12 cellular contexts compared by ENCODE assay signal in genomic region chr15:41790169-41790568, GRCh38. TPM values are rescaled to one million over a fixed set of nuclear protein-coding genes. Genes with fewer than 3 reads are reported as not detected.
A peak's percentile ranks its signal among the peaks of the same experiment; 100 is the strongest.
DNase-seq lines count a peak whose midpoint lies in the region; ATAC-seq and TF ChIP-seq lines count a peak whose summit lies in the region.
"Had no signal": no experiment of that assay in that cellular context is flagged by ENCODE, and none has a peak within 500 bp of the region (broad histone marks: within the 10 kb centered on the region; RNA-seq: fewer than 3 reads in every experiment).

No MANE protein-coding gene starts in this region.

- no peaks in the 10 kb centered on the region for H3K27me3 Mint-ChIP-seq in effector memory CD8-positive, alpha-beta T cell
- H3K27me3 Mint-ChIP-seq in osteocyte (ENCODE audit: unreplicated experiment), result no peaks in the 10 kb centered on the region

- H3K36me3 Mint-ChIP-seq in effector memory CD8-positive, alpha-beta T cell (ENCODE audit: insufficient read depth), result no peaks in the 10 kb centered on the region
- no peaks in the 10 kb centered on the region for H3K36me3 Mint-ChIP-seq in osteocyte (ENCODE audit: unreplicated experiment)

- ATAC-seq in effector memory CD8-positive, alpha-beta T cell (replicated peaks), result no peak

- H3K36me3 ChIP-seq in BLaER1 (no peaks in the 10 kb centered on the region), Loucy (ENCODE audit: insufficient read depth, low read length) (no peaks in the 10 kb centered on the region)
- H3K36me3 ChIP-seq: pancreas had no signal

- H3K9me3 Mint-ChIP-seq in effector memory CD8-positive, alpha-beta T cell, result no peaks in the 10 kb centered on the region
- no peaks in the 10 kb centered on the region for H3K9me3 Mint-ChIP-seq in osteocyte (ENCODE audit: unreplicated experiment)

- no peak for DNase-seq in effector memory CD8-positive, alpha-beta T cell
- DNase-seq in osteocyte (ENCODE audit: extremely low spot score, unreplicated experiment), result no peak
- DNase-seq in MV-4-11 (lab: John Stamatoyannopoulos, UW), result no peak
- DNase-seq in globus pallidus (ENCODE audit: low spot score), result no peak
- no peak for DNase-seq in NCI-H1105 (lab: John Stamatoyannopoulos, UW)
- no peak for DNase-seq in activated CD4-positive, CD25-positive, alpha-beta regulatory T cell (lab: John Stamatoyannopoulos, UW)
- DNase-seq: activated CD4-positive, alpha-beta T cell treated with anti-CD3 and anti-CD28 coated beads, Interleukin-2, amount 50 U/mL, for 48 hours; H7; NCI-H2227 treated with DMSO at 0.1 percent for 48 hours; pancreas had no signal

- H3F3A ChIP-seq in Loucy (ENCODE audit: low read depth), result no peaks in the 10 kb centered on the region

- no peaks in the 10 kb centered on the region for H3K9me2 ChIP-seq in Loucy (replicated peaks; ENCODE audit: low read depth, low read length)

- H3K4me2 ChIP-seq in BLaER1 (peak overlapping the region; percentile 91), Loucy (ENCODE audit: low read depth, low read length, poor library complexity, severe bottlenecking) (peak overlapping the region; percentile 61)

- H3K4me1 ChIP-seq in BLaER1 (peaks cover 86% of the 10 kb centered on the region), Loucy (ENCODE audit: insufficient read depth, low read length, poor library complexity, severe bottlenecking) (peaks cover 58% of the 10 kb centered on the region)
- H3K4me1 ChIP-seq: pancreas had no signal

- H3K27me3 ChIP-seq in BLaER1 (no peaks in the 10 kb centered on the region), Loucy (ENCODE audit: insufficient read depth, low read length, poor library complexity, severe bottlenecking) (no peaks in the 10 kb centered on the region)
- H3K27me3 ChIP-seq: pancreas had no signal

- H3K4me3 Mint-ChIP-seq in effector memory CD8-positive, alpha-beta T cell, result peak overlapping the region in 1 of 2 donors; percentile 7
- no peak overlapping the region for H3K4me3 Mint-ChIP-seq in osteocyte (ENCODE audit: unreplicated experiment)

- peaks cover 40 to 43% of the 10 kb centered on the region in 2 donors for H3K4me1 Mint-ChIP-seq in effector memory CD8-positive, alpha-beta T cell (ENCODE audit: low read depth in 2 of 2)
- peaks cover 50% of the 10 kb centered on the region for H3K4me1 Mint-ChIP-seq in osteocyte (ENCODE audit: unreplicated experiment)

- peak overlapping the region; percentile 85 for H3K27ac ChIP-seq in BLaER1
- H3K27ac ChIP-seq: pancreas had no signal

- peak overlapping the region; percentile 38 to 77 for H3K27ac Mint-ChIP-seq in effector memory CD8-positive, alpha-beta T cell
- H3K27ac Mint-ChIP-seq in osteocyte (ENCODE audit: unreplicated experiment), result peak overlapping the region; percentile 83

- no peaks in the 10 kb centered on the region for H4K20me1 ChIP-seq in BLaER1
- no peaks in the 10 kb centered on the region for H4K20me1 ChIP-seq in Loucy (ENCODE audit: insufficient read depth, low read length, poor library complexity, severe bottlenecking)

- no peaks in the 10 kb centered on the region for H3K9me3 ChIP-seq in BLaER1
- no peaks in the 10 kb centered on the region for H3K9me3 ChIP-seq in Loucy (ENCODE audit: insufficient read depth, low read depth, low read length)
- H3K9me3 ChIP-seq: pancreas had no signal

- 0 out of 2 replicates have a peak overlapping the region, but pooled peaks have one; percentile 42 for H3K4me3 ChIP-seq in BLaER1
- H3K4me3 ChIP-seq in Loucy (ENCODE audit: low read length, poor library complexity, severe bottlenecking), result peak overlapping the region; percentile 33
- H3K4me3 ChIP-seq: pancreas had no signal

- no peak overlapping the region for H2AFZ ChIP-seq in Loucy (ENCODE audit: low read length)

- H3K9ac ChIP-seq in BLaER1, result peak overlapping the region; percentile 71
- H3K9ac ChIP-seq in Loucy (ENCODE audit: low read depth, low read length, poor library complexity, severe bottlenecking), result peak overlapping the region; percentile 76

- no peak for TF ChIP-seq CTCF in Loucy (conservative IDR thresholded peaks at IDR 0.05; ENCODE audit: low read length)
- TF ChIP-seq CTCF in osteocyte (IDR thresholded peaks at IDR 0.05), result no peak

- peaks cover 63% of the 10 kb centered on the region for H3K79me2 ChIP-seq in Loucy (ENCODE audit: insufficient read depth, low read length)

RNA-seq across cellular contexts. Expression of gene MAPKBP1, which starts 15.9 kb away (rescaled TPM):
- 28.0 and 34.2 TPM in 2 replicates for total RNA-seq in osteocyte

RNA-seq across cellular contexts. Expression of gene JMJD7, which starts 37.7 kb away (rescaled TPM):
- 9.1 and 14.0 TPM in 2 replicates for total RNA-seq in osteocyte

RNA-seq across cellular contexts. Expression of gene PLA2G4B, which starts 48.5 kb away (rescaled TPM):
- 3.2 and 6.9 TPM in 2 replicates for total RNA-seq in osteocyte
